In genomic region chr12:131482199-131482598, GRCh38 we compare ENCODE assay signal across 1 cellular context.
A peak's percentile ranks its signal among the peaks of the same experiment; 100 is the strongest.
TF ChIP-seq lines count a peak whose summit lies in the region.

No MANE protein-coding gene starts in this region.

TF ChIP-seq in K562, 482 proteins besides CTCF, POLR2A, EP300 and RAD21 (continued from another document):
- TF ChIP-seq, protein P1, sequence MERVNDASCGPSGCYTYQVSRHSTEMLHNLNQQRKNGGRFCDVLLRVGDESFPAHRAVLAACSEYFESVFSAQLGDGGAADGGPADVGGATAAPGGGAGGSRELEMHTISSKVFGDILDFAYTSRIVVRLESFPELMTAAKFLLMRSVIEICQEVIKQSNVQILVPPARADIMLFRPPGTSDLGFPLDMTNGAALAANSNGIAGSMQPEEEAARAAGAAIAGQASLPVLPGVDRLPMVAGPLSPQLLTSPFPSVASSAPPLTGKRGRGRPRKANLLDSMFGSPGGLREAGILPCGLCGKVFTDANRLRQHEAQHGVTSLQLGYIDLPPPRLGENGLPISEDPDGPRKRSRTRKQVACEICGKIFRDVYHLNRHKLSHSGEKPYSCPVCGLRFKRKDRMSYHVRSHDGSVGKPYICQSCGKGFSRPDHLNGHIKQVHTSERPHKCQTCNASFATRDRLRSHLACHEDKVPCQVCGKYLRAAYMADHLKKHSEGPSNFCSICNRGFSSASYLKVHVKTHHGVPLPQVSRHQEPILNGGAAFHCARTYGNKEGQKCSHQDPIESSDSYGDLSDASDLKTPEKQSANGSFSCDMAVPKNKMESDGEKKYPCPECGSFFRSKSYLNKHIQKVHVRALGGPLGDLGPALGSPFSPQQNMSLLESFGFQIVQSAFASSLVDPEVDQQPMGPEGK (CRISPR knock-in tag; IDR thresholded peaks at IDR 0.05; ENCODE audit: borderline replicate concordance): no peak
- TF ChIP-seq ZNF518B (CRISPR knock-in tag; IDR thresholded peaks at IDR 0.05) (no peak), EGR1 (conservative IDR thresholded peaks at IDR 0.05) (no peak), ZNF143 (CRISPR knock-in tag; IDR thresholded peaks at IDR 0.05) (0 out of 2 replicates have a peak, but pooled peaks have one; percentile 53), OTX1 (CRISPR knock-in tag; IDR thresholded peaks at IDR 0.05) (no peak), HCFC1 (IDR thresholded peaks at IDR 0.05; ENCODE audit: low read depth, low read length) (peak; percentile 50; the same call in 1 of the 2 replicates), ZNF551 (CRISPR knock-in tag; IDR thresholded peaks at IDR 0.05) (no peak), AFF1 (IDR thresholded peaks at IDR 0.05; ENCODE audit: low read depth in 1 of 2, partially characterized antibody in 2 of 2) (peak in 1 of 2 experiments; percentile 83), ZNF316 (IDR thresholded peaks at IDR 0.05) (no peak), SFPQ (IDR thresholded peaks at IDR 0.05; ENCODE audit: low read depth, low read length) (no peak)
- TF ChIP-seq, protein P2, sequence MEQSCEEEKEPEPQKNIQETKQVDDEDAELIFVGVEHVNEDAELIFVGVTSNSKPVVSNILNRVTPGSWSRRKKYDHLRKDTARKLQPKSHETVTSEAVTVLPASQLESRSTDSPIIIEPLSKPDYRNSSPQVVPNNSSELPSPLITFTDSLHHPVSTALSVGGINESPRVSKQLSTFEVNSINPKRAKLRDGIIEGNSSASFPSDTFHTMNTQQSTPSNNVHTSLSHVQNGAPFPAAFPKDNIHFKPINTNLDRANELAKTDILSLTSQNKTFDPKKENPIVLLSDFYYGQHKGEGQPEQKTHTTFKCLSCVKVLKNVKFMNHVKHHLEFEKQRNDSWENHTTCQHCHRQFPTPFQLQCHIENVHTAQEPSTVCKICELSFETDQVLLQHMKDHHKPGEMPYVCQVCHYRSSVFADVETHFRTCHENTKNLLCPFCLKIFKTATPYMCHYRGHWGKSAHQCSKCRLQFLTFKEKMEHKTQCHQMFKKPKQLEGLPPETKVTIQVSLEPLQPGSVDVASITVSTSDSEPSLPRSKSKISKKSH (CRISPR knock-in tag; IDR thresholded peaks at IDR 0.05): no peak
- TF ChIP-seq, protein P3, sequence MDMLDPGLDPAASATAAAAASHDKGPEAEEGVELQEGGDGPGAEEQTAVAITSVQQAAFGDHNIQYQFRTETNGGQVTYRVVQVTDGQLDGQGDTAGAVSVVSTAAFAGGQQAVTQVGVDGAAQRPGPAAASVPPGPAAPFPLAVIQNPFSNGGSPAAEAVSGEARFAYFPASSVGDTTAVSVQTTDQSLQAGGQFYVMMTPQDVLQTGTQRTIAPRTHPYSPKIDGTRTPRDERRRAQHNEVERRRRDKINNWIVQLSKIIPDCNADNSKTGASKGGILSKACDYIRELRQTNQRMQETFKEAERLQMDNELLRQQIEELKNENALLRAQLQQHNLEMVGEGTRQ (CRISPR knock-in tag; IDR thresholded peaks at IDR 0.05): peak; percentile 79
- TF ChIP-seq, protein P4, sequence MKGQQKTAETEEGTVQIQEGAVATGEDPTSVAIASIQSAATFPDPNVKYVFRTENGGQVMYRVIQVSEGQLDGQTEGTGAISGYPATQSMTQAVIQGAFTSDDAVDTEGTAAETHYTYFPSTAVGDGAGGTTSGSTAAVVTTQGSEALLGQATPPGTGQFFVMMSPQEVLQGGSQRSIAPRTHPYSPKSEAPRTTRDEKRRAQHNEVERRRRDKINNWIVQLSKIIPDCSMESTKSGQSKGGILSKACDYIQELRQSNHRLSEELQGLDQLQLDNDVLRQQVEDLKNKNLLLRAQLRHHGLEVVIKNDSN (CRISPR knock-in tag; IDR thresholded peaks at IDR 0.05): peak; percentile 72
